In the genomic region with DNA sequence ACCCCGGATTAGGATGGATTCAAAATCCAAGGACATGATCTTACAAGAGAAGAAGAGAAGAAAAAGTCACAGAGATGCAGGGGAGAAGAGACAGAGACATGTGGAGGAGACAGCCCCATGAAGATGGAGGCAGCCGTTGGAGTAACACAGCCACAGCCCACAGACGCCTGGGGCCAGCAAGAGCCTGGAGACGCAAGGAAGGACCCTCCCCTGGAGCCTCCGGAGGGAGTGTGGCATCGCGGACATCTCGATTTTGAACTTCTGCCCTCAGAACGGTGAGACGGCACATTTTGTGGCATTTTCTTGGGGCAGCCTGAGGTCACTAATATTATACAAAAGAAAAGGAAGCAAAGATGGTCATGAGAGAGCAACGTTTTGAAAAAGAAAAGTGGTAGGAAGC, we compare ENCODE assay signal across 20 cellular contexts. TPM values are rescaled to one million over a fixed set of nuclear protein-coding genes. Genes with fewer than 3 reads are reported as not detected.
"Had no signal": no experiment of that assay in that cellular context is flagged by ENCODE, and none has a peak within 500 bp of the region (broad histone marks: within the 10 kb centered on the region; RNA-seq: fewer than 3 reads in every experiment).

No MANE protein-coding gene starts in this region.

- H3K27ac ChIP-seq: cardiac muscle cell, foreskin keratinocyte, left lung, pancreas, sigmoid colon, thoracic aorta, upper lobe of right lung had no signal

- H3K27me3 ChIP-seq: cardiac muscle cell, dorsolateral prefrontal cortex, left lung, pancreas, sigmoid colon, upper lobe of right lung had no signal

- H3K4me3 Mint-ChIP-seq: activated CD4-positive, alpha-beta T cell treated with anti-CD3 and anti-CD28 coated beads, Interleukin-2, amount 10 ng/mL, durations not matched to agents 7 days and 5 days; activated CD8-positive, alpha-beta T cell treated with anti-CD3 and anti-CD28 coated beads, Interleukin-2, amount 10 ng/mL, durations not matched to agents 7 days and 5 days; activated naive CD4-positive, alpha-beta T cell treated with anti-CD3 and anti-CD28 coated beads, Interleukin-2, amount 50 U/mL, for 24 hours; activated T-cell treated with anti-CD3 and anti-CD28 coated beads, Interleukin-2, amount 50 U/mL, for 4 hours; endodermal cell had no signal

- ATAC-seq: activated CD4-positive, CD25-positive, alpha-beta regulatory T cell treated with anti-CD3 and anti-CD28 coated beads, Interleukin-2, amount 50 U/mL, for 24 hours; activated CD8-positive, alpha-beta T cell treated with anti-CD3 and anti-CD28 coated beads, Interleukin-2, amount 10 ng/mL, durations not matched to agents 7 days and 5 days; activated T-cell treated with anti-CD3 and anti-CD28 coated beads, Interleukin-2, amount 50 U/mL, for 4 hours; foreskin keratinocyte; left lung; mucosa of descending colon; naive thymus-derived CD8-positive, alpha-beta T cell; pancreas; stimulated activated naive B cell treated with anti-CD40 and anti-IgM and Interleukin-4, amounts not matched to agents 10 μg/mL and 1 μg/mL and 100 μg/mL, for 72 hours; upper lobe of right lung had no signal

- H3K36me3 ChIP-seq: cardiac muscle cell, left lung, pancreas, sigmoid colon, thoracic aorta, upper lobe of right lung had no signal

- H3K4me3 ChIP-seq: cardiac muscle cell, dorsolateral prefrontal cortex, left lung, mucosa of descending colon, pancreas, sigmoid colon, thoracic aorta, upper lobe of right lung had no signal

- DNase-seq: activated CD4-positive, alpha-beta T cell treated with anti-CD3 and anti-CD28 coated beads, Interleukin-2, amount 10 ng/mL, durations not matched to agents 7 days and 5 days; activated CD8-positive, alpha-beta T cell treated with anti-CD3 and anti-CD28 coated beads, Interleukin-2, amount 10 ng/mL, durations not matched to agents 7 days and 5 days; activated gamma-delta T cell; activated T-cell treated with anti-CD3 and anti-CD28 coated beads, Interleukin-2, amount 50 U/mL, for 4 hours; dorsolateral prefrontal cortex; endodermal cell; foreskin keratinocyte; naive thymus-derived CD8-positive, alpha-beta T cell; sigmoid colon; stimulated activated CD4-positive, alpha-beta T cell treated with anti-CD3 and anti-CD28 coated beads, Interleukin-4, amount 100 ng/mL, for 4 hours; stimulated activated naive B cell treated with anti-CD40 and anti-IgM and Interleukin-4, amounts not matched to agents 10 μg/mL and 1 μg/mL and 100 μg/mL, for 72 hours; upper lobe of right lung had no signal

- H3K9me3 Mint-ChIP-seq: activated naive CD4-positive, alpha-beta T cell treated with anti-CD3 and anti-CD28 coated beads, Interleukin-2, amount 50 U/mL, for 24 hours; activated T-cell treated with anti-CD3 and anti-CD28 coated beads, Interleukin-2, amount 50 U/mL, for 4 hours; endodermal cell; naive thymus-derived CD8-positive, alpha-beta T cell; stimulated activated naive B cell treated with anti-CD40 and anti-IgM and Interleukin-4, amounts not matched to agents 10 μg/mL and 1 μg/mL and 100 μg/mL, for 72 hours had no signal

- H3K27ac Mint-ChIP-seq: activated CD4-positive, alpha-beta T cell treated with anti-CD3 and anti-CD28 coated beads, Interleukin-2, amount 10 ng/mL, durations not matched to agents 7 days and 5 days; activated CD8-positive, alpha-beta T cell treated with anti-CD3 and anti-CD28 coated beads, Interleukin-2, amount 10 ng/mL, durations not matched to agents 7 days and 5 days; activated naive CD4-positive, alpha-beta T cell treated with anti-CD3 and anti-CD28 coated beads, Interleukin-2, amount 50 U/mL, for 24 hours; endodermal cell had no signal

- H3K4me1 ChIP-seq: foreskin keratinocyte, pancreas had no signal

- H3K27me3 Mint-ChIP-seq: activated CD4-positive, alpha-beta T cell treated with anti-CD3 and anti-CD28 coated beads, Interleukin-2, amount 10 ng/mL, durations not matched to agents 7 days and 5 days; activated naive CD4-positive, alpha-beta T cell treated with anti-CD3 and anti-CD28 coated beads, Interleukin-2, amount 50 U/mL, for 24 hours; naive thymus-derived CD8-positive, alpha-beta T cell; stimulated activated naive B cell treated with anti-CD40 and anti-IgM and Interleukin-4, amounts not matched to agents 10 μg/mL and 1 μg/mL and 100 μg/mL, for 72 hours had no signal

- H3K9me3 ChIP-seq: left lung, mucosa of descending colon, pancreas, sigmoid colon, thoracic aorta, upper lobe of right lung had no signal

RNA-seq across cellular contexts. Expression of a gene that starts 28.8 kb away (rescaled TPM):
- total RNA-seq: epithelial cell of proximal tubule had no signal
